ENCODE assay signal across 8 cellular contexts in genomic region chr18:34787931-34788532, GRCh38.
DNase-seq lines count a peak whose midpoint lies in the region; ATAC-seq, FAIRE-seq and TF ChIP-seq lines count a peak whose summit lies in the region.

No MANE protein-coding gene starts in this region.

- TF ChIP-seq POLR2A in H54 (IDR thresholded peaks at IDR 0.05; ENCODE audit: low read depth, low read length) = no peak

- no peaks in the 10 kb centered on the region for H3K36me3 ChIP-seq in Panc1 (ENCODE audit: control insufficient read depth, insufficient read depth, low read length)
- H3K36me3 ChIP-seq in kidney epithelial cell (ENCODE audit: control insufficient read depth, insufficient read depth, low read length) = no peaks in the 10 kb centered on the region

- no peak overlapping the region for H3K27ac Mint-ChIP-seq in activated T-cell treated with anti-CD3 and anti-CD28 coated beads, Interleukin-2, amount 50 U/mL, for 24 hours
- H3K27ac Mint-ChIP-seq in stimulated activated naive B cell treated with anti-CD40 and anti-IgM and Interleukin-4, amounts not matched to agents 10 μg/mL and 1 μg/mL and 100 μg/mL, for 72 hours = no peak overlapping the region

- TF ChIP-seq CTCF in Panc1 (IDR thresholded peaks at IDR 0.05) (peak; percentile 63; the same call in 1 of the 2 replicates), kidney epithelial cell (IDR thresholded peaks at IDR 0.05; ENCODE audit: insufficient read depth, low read length, poor library complexity, severe bottlenecking) (peak; percentile 54)

- BruUV-seq in Panc1 (replicated peaks; lab: Mats Ljungman, UMichigan) = no TSS peak

- FAIRE-seq in H54 (lab: Jason Lieb, UNC) = peak; percentile 58

- no peak overlapping the region for H3K4me3 Mint-ChIP-seq in activated T-cell treated with anti-CD3 and anti-CD28 coated beads, Interleukin-2, amount 50 U/mL, for 24 hours
- H3K4me3 Mint-ChIP-seq in stimulated activated naive B cell treated with anti-CD40 and anti-IgM and Interleukin-4, amounts not matched to agents 10 μg/mL and 1 μg/mL and 100 μg/mL, for 72 hours = no peak overlapping the region

- intact Hi-C loops in Panc1 (cut with micrococcal nuclease; ENCODE audit: unreplicated experiment) = loop anchor here (2.0 to 10.0 kb wide), 3 partner anchors 127 to 666 kb away; no protein-coding TSS in a partner anchor

- no peaks in the 10 kb centered on the region for H3K27me3 ChIP-seq in Panc1 (ENCODE audit: control insufficient read depth, insufficient read depth, low read length)
- no peaks in the 10 kb centered on the region for H3K27me3 ChIP-seq in kidney epithelial cell (ENCODE audit: control insufficient read depth, insufficient read depth, low read length)

- CTCF ChIA-PET in Panc1 (lab: Charles Lee) = interaction anchor here (1.5 kb wide), 1 partner anchor 126 kb away, joined by 7 read pairs; no protein-coding TSS in a partner anchor

- H3K4me1 Mint-ChIP-seq in activated T-cell treated with anti-CD3 and anti-CD28 coated beads, Interleukin-2, amount 50 U/mL, for 24 hours (ENCODE audit: low read depth) = peaks cover 8% of the 10 kb centered on the region
- H3K4me1 Mint-ChIP-seq in stimulated activated naive B cell treated with anti-CD40 and anti-IgM and Interleukin-4, amounts not matched to agents 10 μg/mL and 1 μg/mL and 100 μg/mL, for 72 hours = peaks cover 0 to 2% of the 10 kb centered on the region in 2 donors

- no peaks in the 10 kb centered on the region for H3K4me1 ChIP-seq in Panc1 (ENCODE audit: control insufficient read depth, insufficient read depth, low read length)

- no peaks in the 10 kb centered on the region for H3K9me3 Mint-ChIP-seq in activated T-cell treated with anti-CD3 and anti-CD28 coated beads, Interleukin-2, amount 50 U/mL, for 24 hours
- H3K9me3 Mint-ChIP-seq in stimulated activated naive B cell treated with anti-CD40 and anti-IgM and Interleukin-4, amounts not matched to agents 10 μg/mL and 1 μg/mL and 100 μg/mL, for 72 hours = no peaks in the 10 kb centered on the region

- no peaks in the 10 kb centered on the region for H3K36me3 Mint-ChIP-seq in activated T-cell treated with anti-CD3 and anti-CD28 coated beads, Interleukin-2, amount 50 U/mL, for 24 hours (ENCODE audit: low read depth)
- H3K36me3 Mint-ChIP-seq in stimulated activated naive B cell treated with anti-CD40 and anti-IgM and Interleukin-4, amounts not matched to agents 10 μg/mL and 1 μg/mL and 100 μg/mL, for 72 hours = no peaks in the 10 kb centered on the region

- POLR2A ChIA-PET in Panc1 (lab: Charles Lee) = no interaction called here

- no peaks in the 10 kb centered on the region for H3K9me3 ChIP-seq in Panc1 (ENCODE audit: control insufficient read depth, insufficient read depth, low read depth, low read length)

- peaks cover 41% of the 10 kb centered on the region for H3K27me3 Mint-ChIP-seq in activated T-cell treated with anti-CD3 and anti-CD28 coated beads, Interleukin-2, amount 50 U/mL, for 24 hours
- H3K27me3 Mint-ChIP-seq in stimulated activated naive B cell treated with anti-CD40 and anti-IgM and Interleukin-4, amounts not matched to agents 10 μg/mL and 1 μg/mL and 100 μg/mL, for 72 hours = peaks cover 5 to 18% of the 10 kb centered on the region in 2 donors

- DNase-seq in activated T-cell treated with anti-CD3 and anti-CD28 coated beads for 24 hours (ENCODE audit: low read depth) = peak; percentile 16
- no peak for DNase-seq in activated T-cell treated with anti-CD3 and anti-CD28 coated beads, Interleukin-2, amount 50 U/mL, for 24 hours
- DNase-seq in H54 (ENCODE audit: insufficient read length, low spot score) = no peak
- peak; percentile 56 for DNase-seq in M059J (ENCODE audit: low read depth)
- DNase-seq in Panc1 (ENCODE audit: low read depth, low spot score) = no peak
- peak in 18 of 61 donors; percentile 1 to 75 (median 22) for DNase-seq in caudate nucleus (lab: John Stamatoyannopoulos, UW)
- no peak for DNase-seq in kidney epithelial cell (ENCODE audit: low read depth)
- DNase-seq in stimulated activated naive B cell treated with anti-CD40 and anti-IgM and Interleukin-4, amounts not matched to agents 10 μg/mL and 1 μg/mL and 100 μg/mL, for 72 hours = no peak

- no peak overlapping the region for H3K4me3 ChIP-seq in Panc1 (ENCODE audit: low read depth in 2 of 2, low read length in 2 of 2)
- H3K4me3 ChIP-seq in kidney epithelial cell (ENCODE audit: low read depth, low read length) = no peak overlapping the region

- no peak overlapping the region for H3K27ac ChIP-seq in Panc1 (ENCODE audit: low read length)
- peak overlapping the region; percentile 11 for H3K27ac ChIP-seq in caudate nucleus (ENCODE audit: low read depth, low read length)

- peak; percentile 82 for ATAC-seq in Panc1
- peak; percentile 60 to 72 for ATAC-seq in stimulated activated naive B cell treated with anti-CD40 and anti-IgM and Interleukin-4, amounts not matched to agents 10 μg/mL and 1 μg/mL and 100 μg/mL, for 72 hours (replicated peaks)

- in situ Hi-C loops in Panc1 (cut with HindIII; ENCODE audit: low pct_unique_long_range_greater_than_20kb, low sequenced_read_pairs) = no loop called here

Comparison
In these comparisons a context has a peak if more than half of its experiments do, and no peak if none do; other contexts are left out.
1. DNase-seq: peak in activated T-cell treated with anti-CD3 and anti-CD28 coated beads for 24 hours (single experiment) and M059J (single experiment); none in activated T-cell treated with anti-CD3 and anti-CD28 coated beads, Interleukin-2, amount 50 U/mL, for 24 hours (single experiment), H54 (single experiment), Panc1 (single experiment), kidney epithelial cell (single experiment) and stimulated activated naive B cell treated with anti-CD40 and anti-IgM and Interleukin-4, amounts not matched to agents 10 μg/mL and 1 μg/mL and 100 μg/mL, for 72 hours (single experiment).